ENCODE assay signal across 8 cellular contexts in genomic region chrX:65697173-65697572, GRCh38. TPM values are rescaled to one million over a fixed set of nuclear protein-coding genes. Genes with fewer than 3 reads are reported as not detected.
DNase-seq lines count a peak whose midpoint lies in the region; ATAC-seq and TF ChIP-seq lines count a peak whose summit lies in the region.

No MANE protein-coding gene starts in this region.

- H4K20me1 ChIP-seq in GM23338 (replicated peaks; ENCODE audit: insufficient read depth) = no peaks in the 10 kb centered on the region
- peaks cover 84% of the 10 kb centered on the region for H4K20me1 ChIP-seq in smooth muscle cell (ENCODE audit: low read depth)

- TF ChIP-seq CTCF in GM23338 (conservative IDR thresholded peaks at IDR 0.05; ENCODE audit: low read depth in 2 of 2) (no peak), fibroblast of the aortic adventitia (IDR thresholded peaks at IDR 0.05; ENCODE audit: insufficient read depth, low read length) (no peak), smooth muscle cell (IDR thresholded peaks at IDR 0.05; ENCODE audit: borderline replicate concordance, insufficient read depth, poor library complexity, severe bottlenecking) (no peak), Caco-2 (IDR thresholded peaks at IDR 0.05; ENCODE audit: insufficient read depth in 1 of 2, low read depth in 1 of 2, low read length in 1 of 2, severe bottlenecking in 1 of 2, unreplicated experiment in 1 of 2) (no peak)

- H3K9ac ChIP-seq in smooth muscle cell (ENCODE audit: low read depth) = peak overlapping the region; percentile 55

- intact Hi-C loops in Caco-2 (cut with micrococcal nuclease; ENCODE audit: unreplicated experiment) = no loop called here

- H3K4me1 Mint-ChIP-seq in GM23338 (peaks cover 33% of the 10 kb centered on the region), Caco-2 (ENCODE audit: low read depth, unreplicated experiment) (no peaks in the 10 kb centered on the region)

- H3K4me2 ChIP-seq in GM23338 (peak overlapping the region; percentile 51; the same call in 1 of the 2 replicates), smooth muscle cell (peak overlapping the region; percentile 66)

- POLR2A ChIA-PET in Caco-2 (lab: Charles Lee) = no interaction called here

- H3K79me2 ChIP-seq in GM23338 (replicated peaks; ENCODE audit: insufficient read depth) (peaks cover 46% of the 10 kb centered on the region), smooth muscle cell (ENCODE audit: low read depth) (peaks cover 74% of the 10 kb centered on the region)

- no peak for DNase-seq in GM23338 (ENCODE audit: low spot score)
- peak; percentile 9 for DNase-seq in SKM-1 treated with dmso at 0.1 percent for 144 hours (lab: John Stamatoyannopoulos, UW; ENCODE audit: unreplicated experiment)
- DNase-seq in fibroblast of the aortic adventitia (ENCODE audit: low read depth) = peak; percentile 66
- DNase-seq in smooth muscle cell (lab: John Stamatoyannopoulos, UW; ENCODE audit: unreplicated experiment) = no peak
- DNase-seq in GM19240 (ENCODE audit: insufficient read length, low spot score) = no peak
- no peak for DNase-seq in Caco-2
- DNase-seq in SHP77 (lab: John Stamatoyannopoulos, UW) = no peak
- DNase-seq in iPS-NIHi7 (ENCODE audit: extremely low spot score) = no peak

- H3K9me3 ChIP-seq in smooth muscle cell (replicated peaks; ENCODE audit: low read depth) = no peaks in the 10 kb centered on the region
- H3K9me3 ChIP-seq in Caco-2 = no peaks in the 10 kb centered on the region

- ATAC-seq in GM23338 = no peak

- H3K36me3 ChIP-seq in GM23338 (ENCODE audit: insufficient read depth) (no peaks in the 10 kb centered on the region), smooth muscle cell (ENCODE audit: low read depth) (no peaks in the 10 kb centered on the region), Caco-2 (ENCODE audit: control insufficient read depth, insufficient read depth, low read length) (no peaks in the 10 kb centered on the region)

- H3K9me3 Mint-ChIP-seq in GM23338 (no peaks in the 10 kb centered on the region), Caco-2 (ENCODE audit: unreplicated experiment) (no peaks in the 10 kb centered on the region)

- no peaks in the 10 kb centered on the region for H3K9me2 ChIP-seq in GM23338 (ENCODE audit: insufficient read depth)

- H3K27me3 ChIP-seq in GM23338 (ENCODE audit: insufficient read depth) (no peaks in the 10 kb centered on the region), smooth muscle cell (ENCODE audit: low read depth) (no peaks in the 10 kb centered on the region), Caco-2 (replicated peaks; ENCODE audit: control insufficient read depth, insufficient read depth, low read length) (no peaks in the 10 kb centered on the region)

- BruUV-seq in Caco-2 (replicated peaks; lab: Mats Ljungman, UMichigan) = no TSS peak

- H3F3A ChIP-seq in GM23338 (replicated peaks; ENCODE audit: low read depth) = no peaks in the 10 kb centered on the region
- no peaks in the 10 kb centered on the region for H3F3A ChIP-seq in smooth muscle cell (ENCODE audit: low read depth)

- peaks cover 1% of the 10 kb centered on the region for H3K27me3 Mint-ChIP-seq in GM23338 (ENCODE audit: insufficient read depth, low read depth, poor library complexity)
- H3K27me3 Mint-ChIP-seq in Caco-2 (ENCODE audit: insufficient read depth, unreplicated experiment) = no peaks in the 10 kb centered on the region

- H3K27ac Mint-ChIP-seq in GM23338 (no peak overlapping the region), Caco-2 (ENCODE audit: unreplicated experiment) (no peak overlapping the region)

- H3K36me3 Mint-ChIP-seq in GM23338 (ENCODE audit: low read depth) = peaks cover 3% of the 10 kb centered on the region; the same call in 1 of the 3 replicates
- H3K36me3 Mint-ChIP-seq in Caco-2 (ENCODE audit: insufficient read depth, unreplicated experiment) = no peaks in the 10 kb centered on the region

- WGBS in smooth muscle cell (ENCODE audit: low lambda C conversion rate) = 63% methylated on average over 2 of the region's 2 CpGs

- CTCF ChIA-PET in Caco-2 (lab: Charles Lee) = no interaction called here

- H3K4me3 ChIP-seq in GM23338 = no peak overlapping the region
- no peak overlapping the region for H3K4me3 ChIP-seq in fibroblast of the aortic adventitia (ENCODE audit: low read depth, low read length)
- no peak overlapping the region for H3K4me3 ChIP-seq in smooth muscle cell
- H3K4me3 ChIP-seq in Caco-2 (ENCODE audit: low read depth, low read length) = no peak overlapping the region

- H3K4me1 ChIP-seq in GM23338 (ENCODE audit: insufficient read depth) (peaks cover 25% of the 10 kb centered on the region), smooth muscle cell (ENCODE audit: low read depth) (peaks cover 18% of the 10 kb centered on the region), Caco-2 (no peaks in the 10 kb centered on the region)

- no peak overlapping the region for H2AFZ ChIP-seq in GM23338
- no peak overlapping the region for H2AFZ ChIP-seq in smooth muscle cell (ENCODE audit: low read depth)

- H3K27ac ChIP-seq in GM23338 (ENCODE audit: low read depth) (no peak overlapping the region), smooth muscle cell (ENCODE audit: low read depth) (peak overlapping the region; percentile 91)

- H3K4me3 Mint-ChIP-seq in GM23338 (no peak overlapping the region), Caco-2 (ENCODE audit: unreplicated experiment) (no peak overlapping the region)

TF ChIP-seq in GM23338, 12 proteins besides CTCF, POLR2A, EP300 and RAD21 (continues in another document):
- no peak for TF ChIP-seq EZH2phosphoT487 (IDR thresholded peaks at IDR 0.05; ENCODE audit: unreplicated experiment)
- no peak for TF ChIP-seq POLR2AphosphoS5 (IDR thresholded peaks at IDR 0.05; ENCODE audit: low read depth)
- TF ChIP-seq STAT1 (IDR thresholded peaks at IDR 0.05; ENCODE audit: unreplicated experiment) = no peak
- TF ChIP-seq CREB1 (CRISPR knock-in tag; IDR thresholded peaks at IDR 0.05; ENCODE audit: low read depth) = no peak
- no peak for TF ChIP-seq ZNF114 (CRISPR knock-in tag; IDR thresholded peaks at IDR 0.05)
- TF ChIP-seq ETS1 (IDR thresholded peaks at IDR 0.05) = no peak
- no peak for TF ChIP-seq ZNF331 (CRISPR knock-in tag; IDR thresholded peaks at IDR 0.05; ENCODE audit: low read depth)

RNA-seq across cellular contexts. Expression of gene MSN, which starts 29.7 kb away (rescaled TPM):
- 111 and 120 TPM in 2 replicates for total RNA-seq in GM23338 (2014; rRNA removed; shearing (Covaris generic))
- polyA plus RNA-seq in GM23338 (2016; fragmentation: Nextera tagmentation; extraction: Ambion mirVana) = 47.5 and 49.2 TPM in 2 replicates
- total RNA-seq in fibroblast of the aortic adventitia (ENCODE audit: low replicate concordance) = 175 and 335 TPM in 2 replicates
- total RNA-seq in smooth muscle cell = 355 and 379 TPM in 2 replicates
- polyA plus RNA-seq in smooth muscle cell = 292 and 416 TPM in 2 replicates
- 0.07 and 0.23 TPM in 2 replicates for total RNA-seq in Caco-2 (2022)

Comparison
In these comparisons a context has a peak if more than half of its experiments do, and no peak if none do; other contexts are left out.
1. DNase-seq: peak in SKM-1 treated with dmso at 0.1 percent for 144 hours (single experiment) and fibroblast of the aortic adventitia (single experiment); none in GM23338 (single experiment), smooth muscle cell (single experiment), GM19240 (single experiment), Caco-2 (0 of 2), SHP77 (0 of 2) and iPS-NIHi7 (single experiment).
2. RNA of gene MSN, which starts 29.7 kb away (total RNA-seq): 355 to 379 TPM in smooth muscle cell, 175 to 335 TPM in fibroblast of the aortic adventitia and 111 to 120 TPM in GM23338; 0.07 to 0.23 TPM in Caco-2; every median in the first group is over 10 times any median in the second.